1 cellular context compared by ENCODE assay signal in the genomic region with DNA sequence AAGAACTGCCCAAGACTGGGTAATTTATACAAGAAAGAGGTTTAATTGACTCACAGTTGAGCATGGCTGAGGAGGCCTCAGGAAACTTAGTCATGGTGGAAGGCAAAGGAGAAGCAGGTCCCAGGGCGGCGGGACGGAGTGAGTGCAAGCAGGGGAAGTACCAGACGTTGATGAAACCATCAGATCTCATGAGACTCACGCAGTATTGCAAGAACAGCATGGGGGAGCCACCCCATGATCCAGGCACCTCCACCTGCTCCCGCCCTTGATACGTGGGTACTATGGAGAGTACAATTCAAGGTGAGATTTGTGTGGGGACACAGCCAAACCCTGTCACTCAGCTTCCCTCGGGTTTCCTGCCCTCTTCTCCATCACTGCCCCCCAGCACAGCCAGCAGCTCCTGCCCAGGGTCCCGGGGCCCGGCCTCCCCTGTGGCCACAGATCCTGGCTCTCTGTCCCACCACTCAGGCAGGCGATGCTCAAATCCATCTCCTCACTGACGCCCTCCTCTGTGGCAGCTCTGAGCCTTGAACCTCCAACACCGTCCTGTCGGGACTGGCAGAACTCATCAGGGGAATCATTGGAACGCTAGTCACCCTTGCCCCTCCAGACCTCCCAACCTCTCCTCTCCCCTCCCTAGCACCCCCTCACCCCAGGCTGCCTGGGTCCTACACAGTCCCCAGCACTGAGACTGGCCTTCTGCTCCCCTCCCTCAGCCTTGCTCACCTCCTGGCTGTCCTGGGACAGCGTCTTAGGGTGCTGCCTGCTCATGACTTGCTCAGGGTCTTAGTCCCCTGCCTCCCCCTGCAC.
TF ChIP-seq lines count a peak whose summit lies in the region.

No MANE protein-coding gene starts in this region.

TF ChIP-seq in SK-N-SH, 30 proteins besides CTCF, POLR2A, EP300 and RAD21 (continued from another document):
- no peak for TF ChIP-seq RFX5 (IDR thresholded peaks at IDR 0.05; ENCODE audit: low read length)
- no peak for TF ChIP-seq RCOR1 (IDR thresholded peaks at IDR 0.05; ENCODE audit: low read length)
- no peak for TF ChIP-seq EZH2phosphoT487 (IDR thresholded peaks at IDR 0.05; ENCODE audit: borderline replicate concordance, low read depth)
- TF ChIP-seq MXI1 (IDR thresholded peaks at IDR 0.05; ENCODE audit: low read depth, low read length): no peak
- TF ChIP-seq, protein P1, sequence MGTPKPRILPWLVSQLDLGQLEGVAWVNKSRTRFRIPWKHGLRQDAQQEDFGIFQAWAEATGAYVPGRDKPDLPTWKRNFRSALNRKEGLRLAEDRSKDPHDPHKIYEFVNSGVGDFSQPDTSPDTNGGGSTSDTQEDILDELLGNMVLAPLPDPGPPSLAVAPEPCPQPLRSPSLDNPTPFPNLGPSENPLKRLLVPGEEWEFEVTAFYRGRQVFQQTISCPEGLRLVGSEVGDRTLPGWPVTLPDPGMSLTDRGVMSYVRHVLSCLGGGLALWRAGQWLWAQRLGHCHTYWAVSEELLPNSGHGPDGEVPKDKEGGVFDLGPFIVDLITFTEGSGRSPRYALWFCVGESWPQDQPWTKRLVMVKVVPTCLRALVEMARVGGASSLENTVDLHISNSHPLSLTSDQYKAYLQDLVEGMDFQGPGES (IDR thresholded peaks at IDR 0.05; ENCODE audit: low read depth, low read length): no peak
- no peak for TF ChIP-seq TCF12 (IDR thresholded peaks at IDR 0.05)
- TF ChIP-seq FOXM1 (IDR thresholded peaks at IDR 0.05; ENCODE audit: low read depth): no peak
- no peak for TF ChIP-seq SMC3 (IDR thresholded peaks at IDR 0.05; ENCODE audit: low read depth, low read length)
- TF ChIP-seq, protein P2, sequence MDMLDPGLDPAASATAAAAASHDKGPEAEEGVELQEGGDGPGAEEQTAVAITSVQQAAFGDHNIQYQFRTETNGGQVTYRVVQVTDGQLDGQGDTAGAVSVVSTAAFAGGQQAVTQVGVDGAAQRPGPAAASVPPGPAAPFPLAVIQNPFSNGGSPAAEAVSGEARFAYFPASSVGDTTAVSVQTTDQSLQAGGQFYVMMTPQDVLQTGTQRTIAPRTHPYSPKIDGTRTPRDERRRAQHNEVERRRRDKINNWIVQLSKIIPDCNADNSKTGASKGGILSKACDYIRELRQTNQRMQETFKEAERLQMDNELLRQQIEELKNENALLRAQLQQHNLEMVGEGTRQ (IDR thresholded peaks at IDR 0.05; ENCODE audit: borderline replicate concordance, low read depth, low read length): no peak
- TF ChIP-seq, protein P3, sequence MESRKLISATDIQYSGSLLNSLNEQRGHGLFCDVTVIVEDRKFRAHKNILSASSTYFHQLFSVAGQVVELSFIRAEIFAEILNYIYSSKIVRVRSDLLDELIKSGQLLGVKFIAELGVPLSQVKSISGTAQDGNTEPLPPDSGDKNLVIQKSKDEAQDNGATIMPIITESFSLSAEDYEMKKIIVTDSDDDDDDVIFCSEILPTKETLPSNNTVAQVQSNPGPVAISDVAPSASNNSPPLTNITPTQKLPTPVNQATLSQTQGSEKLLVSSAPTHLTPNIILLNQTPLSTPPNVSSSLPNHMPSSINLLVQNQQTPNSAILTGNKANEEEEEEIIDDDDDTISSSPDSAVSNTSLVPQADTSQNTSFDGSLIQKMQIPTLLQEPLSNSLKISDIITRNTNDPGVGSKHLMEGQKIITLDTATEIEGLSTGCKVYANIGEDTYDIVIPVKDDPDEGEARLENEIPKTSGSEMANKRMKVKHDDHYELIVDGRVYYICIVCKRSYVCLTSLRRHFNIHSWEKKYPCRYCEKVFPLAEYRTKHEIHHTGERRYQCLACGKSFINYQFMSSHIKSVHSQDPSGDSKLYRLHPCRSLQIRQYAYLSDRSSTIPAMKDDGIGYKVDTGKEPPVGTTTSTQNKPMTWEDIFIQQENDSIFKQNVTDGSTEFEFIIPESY (IDR thresholded peaks at IDR 0.05; ENCODE audit: borderline replicate concordance, low read depth): no peak
